8 cellular contexts compared by ENCODE assay signal in the genomic region with DNA sequence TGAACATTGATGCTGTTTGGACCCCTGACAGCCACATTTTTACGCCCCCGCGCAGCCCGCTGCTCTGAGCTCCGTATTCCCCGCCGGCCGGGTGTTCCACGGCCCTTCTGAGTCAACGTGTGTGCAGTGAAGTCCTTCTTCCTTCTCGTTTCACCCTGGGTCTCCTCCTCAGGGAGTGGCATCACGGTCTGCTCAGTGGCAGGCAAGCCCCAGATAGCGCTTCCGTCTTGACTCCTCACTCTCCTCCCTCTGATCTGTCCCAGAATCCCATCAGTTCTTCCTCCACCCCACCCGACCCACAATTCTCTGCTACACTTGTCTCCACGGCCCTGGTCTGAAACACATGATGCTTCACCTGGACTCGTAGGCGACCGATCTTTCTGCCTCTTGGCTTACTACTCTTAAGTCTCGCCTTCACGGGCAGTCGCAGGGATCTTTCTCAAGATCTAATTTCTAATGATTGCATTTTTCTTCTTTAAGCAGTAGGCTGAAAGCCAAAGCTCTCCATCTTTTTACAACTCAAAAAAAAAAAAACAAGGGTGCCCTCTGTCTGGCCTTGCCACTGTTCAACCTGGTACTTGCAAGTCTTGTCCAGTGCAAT. TPM values are rescaled to one million over a fixed set of nuclear protein-coding genes. Genes with fewer than 3 reads are reported as not detected.
DNase-seq lines count a peak whose midpoint lies in the region; ATAC-seq and TF ChIP-seq lines count a peak whose summit lies in the region.

No MANE protein-coding gene starts in this region.

- H3K27ac ChIP-seq in AG04450 (ENCODE audit: low read depth, low read length), result peak overlapping the region; percentile 78
- H3K27ac ChIP-seq in OCI-LY3 (ENCODE audit: low read length), result no peak overlapping the region
- H3K27ac ChIP-seq in hepatocyte, result peak overlapping the region; percentile 95
- H3K27ac ChIP-seq in sigmoid colon, result peak overlapping the region; percentile 87 to 93 (median 90)

- H3K4me1 ChIP-seq in OCI-LY3 (ENCODE audit: low read length) (peaks cover 5% of the 10 kb centered on the region; the same call in 1 of the 2 replicates), hepatocyte (ENCODE audit: insufficient read depth) (peaks cover 27% of the 10 kb centered on the region), sigmoid colon (peaks cover 0 to 25% (median 23%) of the 10 kb centered on the region in 4 donors)

- H3K36me3 ChIP-seq in OCI-LY3 (replicated peaks; ENCODE audit: low read depth, low read length) (no peaks in the 10 kb centered on the region), hepatocyte (replicated peaks; ENCODE audit: insufficient read depth, low read depth) (no peaks in the 10 kb centered on the region), sigmoid colon (no peaks in the 10 kb centered on the region)

- H3K36me3 Mint-ChIP-seq in activated naive CD8-positive, alpha-beta T cell treated with anti-CD3 and anti-CD28 coated beads, Interleukin-2, amount 50 U/mL, for 24 hours (ENCODE audit: low read depth), result no peaks in the 10 kb centered on the region

- H3K4me2 ChIP-seq in OCI-LY3 (ENCODE audit: low read length) (peak overlapping the region; percentile 95), hepatocyte (peak overlapping the region; percentile 95)

- H3K9me3 ChIP-seq in AG04450 (ENCODE audit: control insufficient read depth, insufficient read depth, low read length) (peaks cover 6% of the 10 kb centered on the region; the same call in 1 of the 2 replicates), OCI-LY3 (ENCODE audit: insufficient read depth, low read length) (no peaks in the 10 kb centered on the region), hepatocyte (ENCODE audit: low read depth) (no peaks in the 10 kb centered on the region), sigmoid colon (no peaks in the 10 kb centered on the region)

- no peaks in the 10 kb centered on the region for H3K9me2 ChIP-seq in hepatocyte (replicated peaks; ENCODE audit: insufficient read depth)

- no peaks in the 10 kb centered on the region for H3K9me3 Mint-ChIP-seq in activated naive CD8-positive, alpha-beta T cell treated with anti-CD3 and anti-CD28 coated beads, Interleukin-2, amount 50 U/mL, for 24 hours

- peak overlapping the region; percentile 81 for H3K4me3 ChIP-seq in AG04450 (ENCODE audit: low read depth, low read length)
- peak overlapping the region; percentile 79 for H3K4me3 ChIP-seq in OCI-LY3 (ENCODE audit: low read length)
- H3K4me3 ChIP-seq in hepatocyte, result peak overlapping the region; percentile 71
- peak overlapping the region; percentile 43 to 86 (median 74) for H3K4me3 ChIP-seq in sigmoid colon

- TF ChIP-seq EP300 in sigmoid colon (IDR thresholded peaks at IDR 0.05), result no peak

- CTCF ChIA-PET in AG04450 (lab: Charles Lee), result interaction anchor here (0.6 to 1.0 kb wide), 4 partner anchors 84 to 837 kb away, joined by 3 read pairs; a partner anchor contains a TSS

- H3K79me2 ChIP-seq in OCI-LY3 (ENCODE audit: low read length) (no peaks in the 10 kb centered on the region), hepatocyte (no peaks in the 10 kb centered on the region)

- no peaks in the 10 kb centered on the region for H4K20me1 ChIP-seq in OCI-LY3 (ENCODE audit: insufficient read depth, low read length)
- no peaks in the 10 kb centered on the region for H4K20me1 ChIP-seq in hepatocyte (ENCODE audit: insufficient read depth, poor library complexity, severe bottlenecking)

- WGBS in hepatocyte (ENCODE audit: low lambda C conversion rate, missing lambda C conversion rate), result 11% methylated on average over 19 of the region's 22 CpGs
- WGBS in sigmoid colon, 2 donors, result 2 to 4% methylated on average over 22 of the region's 22 CpGs

- H3K4me1 Mint-ChIP-seq in activated naive CD8-positive, alpha-beta T cell treated with anti-CD3 and anti-CD28 coated beads, Interleukin-2, amount 50 U/mL, for 24 hours, result peaks cover 14% of the 10 kb centered on the region

- peak overlapping the region; percentile 62 for H3K9ac ChIP-seq in OCI-LY3 (ENCODE audit: low read length)

- H3K27ac Mint-ChIP-seq in activated naive CD8-positive, alpha-beta T cell treated with anti-CD3 and anti-CD28 coated beads, Interleukin-2, amount 50 U/mL, for 24 hours, result peak overlapping the region; percentile 90

- intact Hi-C loops in sigmoid colon (cut with DNase I), result loop anchor here (1.0 to 10.0 kb wide), 3 partner anchors 34 to 241 kb away; a partner anchor contains a TSS

- peaks cover 7% of the 10 kb centered on the region for H3K27me3 Mint-ChIP-seq in activated naive CD8-positive, alpha-beta T cell treated with anti-CD3 and anti-CD28 coated beads, Interleukin-2, amount 50 U/mL, for 24 hours

- no peak for TF ChIP-seq POLR2A in sigmoid colon (IDR thresholded peaks at IDR 0.05)

- POLR2A ChIA-PET in AG04450 (lab: Yijun Ruan, JAX), result no interaction called here

- no peak for TF ChIP-seq CTCF in AG04450 (IDR thresholded peaks at IDR 0.05; ENCODE audit: low read depth, low read length)
- TF ChIP-seq CTCF in OCI-LY3 (IDR thresholded peaks at IDR 0.05; ENCODE audit: low read depth, low read length), result no peak
- no peak for TF ChIP-seq CTCF in hepatocyte (IDR thresholded peaks at IDR 0.05; ENCODE audit: poor library complexity)
- no peak for TF ChIP-seq CTCF in sigmoid colon (IDR thresholded peaks at IDR 0.05)

- peak overlapping the region; percentile 81 for H2AFZ ChIP-seq in OCI-LY3 (ENCODE audit: low read depth, low read length)
- H2AFZ ChIP-seq in hepatocyte, result peak overlapping the region; percentile 84

- DNase-seq in AG04450 (ENCODE audit: low read depth, low spot score) (no peak), hepatocyte (ENCODE audit: low spot score) (peak; percentile 66), sigmoid colon (no peak)
- peak; percentile 50 for DNase-seq in activated naive CD8-positive, alpha-beta T cell treated with anti-CD3 and anti-CD28 coated beads, Interleukin-2, amount 50 U/mL, for 24 hours
- no peak for DNase-seq in central memory CD4-positive, alpha-beta T cell

- ATAC-seq in GM21367 (IDR thresholded peaks at IDR 0.05; ENCODE audit: unreplicated experiment) (peak; percentile 13), GM18868 (IDR thresholded peaks at IDR 0.05; ENCODE audit: unreplicated experiment) (no peak)
- peak; percentile 25 for ATAC-seq in activated naive CD8-positive, alpha-beta T cell treated with anti-CD3 and anti-CD28 coated beads, Interleukin-2, amount 50 U/mL, for 24 hours

- H3K4me3 Mint-ChIP-seq in activated naive CD8-positive, alpha-beta T cell treated with anti-CD3 and anti-CD28 coated beads, Interleukin-2, amount 50 U/mL, for 24 hours, result peak overlapping the region; percentile 93

- H3K27me3 ChIP-seq in AG04450 (ENCODE audit: control insufficient read depth, insufficient read depth, low read length) (peaks cover 15% of the 10 kb centered on the region), OCI-LY3 (ENCODE audit: low read depth, low read length) (peaks cover 29% of the 10 kb centered on the region), hepatocyte (no peaks in the 10 kb centered on the region), sigmoid colon (no peaks in the 10 kb centered on the region)

RNA-seq across cellular contexts. Expression of a gene that starts 33.9 kb away (rescaled TPM):
- polyA plus RNA-seq in AG04450 (2011; rRNA removed) (3.7 and 4.8 TPM in 2 replicates), hepatocyte (24.6 and 25.1 TPM in 2 replicates), sigmoid colon (1 to 10 TPM; 2.4 to 7.9 (median 4.4) TPM)
- 2.6 and 4.5 TPM in 2 replicates for polyA minus RNA-seq in AG04450 (2011; rRNA and poly(A)+ RNA removed)
- total RNA-seq in hepatocyte (17.6 and 19.9 TPM in 2 replicates), sigmoid colon (10 to 100 TPM in 1 of 4 donors, 1 to 10 TPM in 3; 2.3 to 13.8 (median 3.6) TPM)

Comparison
In these comparisons a context has a peak if more than half of its experiments do, and no peak if none do; other contexts are left out.
1. DNase-seq: peak in activated naive CD8-positive, alpha-beta T cell treated with anti-CD3 and anti-CD28 coated beads, Interleukin-2, amount 50 U/mL, for 24 hours (single experiment) and hepatocyte (single experiment); none in AG04450 (single experiment), sigmoid colon (single experiment) and central memory CD4-positive, alpha-beta T cell (single experiment).
2. Peak in every context shown above with its lines, with median percentiles within 50 percentile points of each other: H3K4me3 ChIP-seq.